Comparison of ENCODE assay signal across 1 cellular context in genomic region chr4:98632258-98632657, GRCh38.
TF ChIP-seq lines count a peak whose summit lies in the region.

No MANE protein-coding gene starts in this region.

TF ChIP-seq in GM12878, 131 proteins besides CTCF, POLR2A, EP300 and RAD21 (continued from another document):
- TF ChIP-seq PAX8 (IDR thresholded peaks at IDR 0.05): no peak
TF ChIP-seq in GM12878: peak in this region for 1.
